In the genomic region with DNA sequence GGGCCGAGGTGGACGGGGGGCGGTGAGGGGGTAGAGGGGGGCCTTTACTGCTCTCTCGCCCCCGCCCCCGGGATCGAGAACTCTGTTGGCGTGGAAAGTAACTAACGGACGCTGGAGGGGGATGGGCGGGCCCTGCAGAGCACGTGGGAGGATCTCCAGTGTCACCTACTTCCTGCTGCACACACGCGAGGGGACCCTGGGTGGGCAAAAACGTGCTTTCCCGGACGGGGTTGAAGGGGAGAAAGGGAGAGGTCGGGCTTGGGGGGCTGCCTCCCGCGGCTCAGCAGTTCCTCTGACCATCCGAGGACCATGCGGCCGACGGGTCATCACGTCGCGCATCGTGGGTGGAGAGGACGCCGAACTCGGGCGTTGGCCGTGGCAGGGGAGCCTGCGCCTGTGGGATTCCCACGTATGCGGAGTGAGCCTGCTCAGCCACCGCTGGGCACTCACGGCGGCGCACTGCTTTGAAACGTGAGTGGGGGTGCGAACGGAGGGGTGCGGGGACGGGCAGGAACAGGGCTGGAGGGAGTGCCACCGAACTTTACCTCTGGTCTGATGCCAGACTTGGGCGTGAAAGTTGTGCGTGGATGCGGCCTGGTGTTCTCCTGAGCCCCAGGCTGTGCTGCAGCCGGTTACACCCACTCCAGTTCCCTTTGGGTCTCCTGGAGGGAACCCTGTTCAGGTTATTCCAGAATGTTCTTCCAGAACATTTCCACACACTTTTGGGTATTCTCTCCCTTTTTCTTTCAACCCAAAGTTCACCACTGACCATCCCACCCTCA, we compare ENCODE assay signal across 12 cellular contexts. TPM values are rescaled to one million over a fixed set of nuclear protein-coding genes. Genes with fewer than 3 reads are reported as not detected.
DNase-seq lines count a peak whose midpoint lies in the region; ATAC-seq and TF ChIP-seq lines count a peak whose summit lies in the region.
"Had no signal": no experiment of that assay in that cellular context is flagged by ENCODE, and none has a peak within 500 bp of the region (broad histone marks: within the 10 kb centered on the region; RNA-seq: fewer than 3 reads in every experiment).

No MANE protein-coding gene starts in this region.

- H3K36me3 ChIP-seq in GM23338 (ENCODE audit: insufficient read depth), result no peaks in the 10 kb centered on the region

- TF ChIP-seq CTCF in 22Rv1 (IDR thresholded peaks at IDR 0.05) (no peak), GM23338 (conservative IDR thresholded peaks at IDR 0.05; ENCODE audit: low read depth in 2 of 2) (no peak), glutamatergic neuron (IDR thresholded peaks at IDR 0.05; ENCODE audit: partially characterized antibody, unreplicated experiment) (no peak)

- H3K4me2 ChIP-seq in GM23338, result no peak overlapping the region

- no peaks in the 10 kb centered on the region for H3K9me3 Mint-ChIP-seq in GM23338
- no peaks in the 10 kb centered on the region for H3K9me3 Mint-ChIP-seq in dendritic cell treated with granulocyte-macrophage colony-stimulating factor and Interleukin-4, amounts not matched to agents 40 ng/mL and 50 ng/mL, for 4 days
- peaks cover 4% of the 10 kb centered on the region for H3K9me3 Mint-ChIP-seq in glutamatergic neuron (ENCODE audit: unreplicated experiment)
- H3K9me3 Mint-ChIP-seq: CD4-positive, alpha-beta memory T cell had no signal

- H3K4me1 Mint-ChIP-seq in GM23338 (no peaks in the 10 kb centered on the region), glutamatergic neuron (ENCODE audit: low read depth, unreplicated experiment) (peaks cover 7% of the 10 kb centered on the region)
- peaks cover 38% of the 10 kb centered on the region for H3K4me1 Mint-ChIP-seq in dendritic cell treated with granulocyte-macrophage colony-stimulating factor and Interleukin-4, amounts not matched to agents 40 ng/mL and 50 ng/mL, for 4 days (ENCODE audit: low read depth)
- H3K4me1 Mint-ChIP-seq: CD4-positive, alpha-beta memory T cell had no signal

- no peaks in the 10 kb centered on the region for H3K79me2 ChIP-seq in GM23338 (replicated peaks; ENCODE audit: insufficient read depth)

- no peak overlapping the region for H3K4me3 Mint-ChIP-seq in GM23338
- peak overlapping the region; percentile 63 for H3K4me3 Mint-ChIP-seq in dendritic cell treated with granulocyte-macrophage colony-stimulating factor and Interleukin-4, amounts not matched to agents 40 ng/mL and 50 ng/mL, for 4 days
- no peak overlapping the region for H3K4me3 Mint-ChIP-seq in glutamatergic neuron (ENCODE audit: unreplicated experiment)

- H3K9me2 ChIP-seq in GM23338 (ENCODE audit: insufficient read depth), result no peaks in the 10 kb centered on the region

- H2AFZ ChIP-seq in GM23338, result peak overlapping the region; percentile 56; the same call in 1 of the 2 replicates
- H2AFZ ChIP-seq: GM23248 had no signal

- no peaks in the 10 kb centered on the region for H3K4me1 ChIP-seq in GM23338 (ENCODE audit: insufficient read depth)

- no peak overlapping the region for H3K4me3 ChIP-seq in GM23338
- H3K4me3 ChIP-seq: GM23248 had no signal

- H3F3A ChIP-seq in GM23338 (replicated peaks; ENCODE audit: low read depth), result no peaks in the 10 kb centered on the region

- intact Hi-C loops in dendritic cell treated with granulocyte-macrophage colony-stimulating factor and Interleukin-4, amounts not matched to agents 40 ng/mL and 50 ng/mL, for 4 days (cut with micrococcal nuclease), result loop anchor here (5.0 kb wide), 1 partner anchor 40 kb away; the partner anchor contains the start of gene ELOB

- H3K36me3 Mint-ChIP-seq in GM23338 (ENCODE audit: low read depth), result no peaks in the 10 kb centered on the region
- H3K36me3 Mint-ChIP-seq in dendritic cell treated with granulocyte-macrophage colony-stimulating factor and Interleukin-4, amounts not matched to agents 40 ng/mL and 50 ng/mL, for 4 days (ENCODE audit: low read depth), result no peaks in the 10 kb centered on the region
- H3K36me3 Mint-ChIP-seq in glutamatergic neuron (ENCODE audit: unreplicated experiment), result no peaks in the 10 kb centered on the region
- H3K36me3 Mint-ChIP-seq: CD4-positive, alpha-beta memory T cell had no signal

- peaks cover 4% of the 10 kb centered on the region for H3K27me3 Mint-ChIP-seq in GM23338 (ENCODE audit: insufficient read depth, low read depth, poor library complexity)
- peaks cover 9% of the 10 kb centered on the region for H3K27me3 Mint-ChIP-seq in dendritic cell treated with granulocyte-macrophage colony-stimulating factor and Interleukin-4, amounts not matched to agents 40 ng/mL and 50 ng/mL, for 4 days
- H3K27me3 Mint-ChIP-seq in glutamatergic neuron (ENCODE audit: unreplicated experiment), result peaks cover 5% of the 10 kb centered on the region

- H3K27ac ChIP-seq in 22Rv1 (peak overlapping the region; percentile 22), GM23338 (ENCODE audit: low read depth) (no peak overlapping the region)
- H3K27ac ChIP-seq: GM23248 had no signal

- ATAC-seq in GM23338, result no peak

- no peaks in the 10 kb centered on the region for H3K27me3 ChIP-seq in GM23338 (ENCODE audit: insufficient read depth)

- DNase-seq in GM23338 (ENCODE audit: low spot score) (no peak), NCI-H748 treated with DMSO at 0.1 percent for 48 hours (lab: John Stamatoyannopoulos, UW) (no peak), glutamatergic neuron (no peak), SHP77 (lab: John Stamatoyannopoulos, UW) (no peak)
- DNase-seq: caudate nucleus, GM23248, NCI-H2081 treated with DMSO at 0.1 percent for 48 hours, T1000 had no signal

- H3K27ac Mint-ChIP-seq in GM23338, result no peak overlapping the region
- H3K27ac Mint-ChIP-seq in dendritic cell treated with granulocyte-macrophage colony-stimulating factor and Interleukin-4, amounts not matched to agents 40 ng/mL and 50 ng/mL, for 4 days, result peak overlapping the region; percentile 76
- no peak overlapping the region for H3K27ac Mint-ChIP-seq in glutamatergic neuron (ENCODE audit: unreplicated experiment)

- H4K20me1 ChIP-seq in GM23338 (replicated peaks; ENCODE audit: insufficient read depth), result no peaks in the 10 kb centered on the region

TF ChIP-seq in GM23338, 12 proteins besides CTCF, POLR2A, EP300 and RAD21 (continues in another document):
- TF ChIP-seq STAT1 (IDR thresholded peaks at IDR 0.05; ENCODE audit: unreplicated experiment) (no peak), ZNF331 (CRISPR knock-in tag; IDR thresholded peaks at IDR 0.05; ENCODE audit: low read depth) (no peak)

RNA-seq across cellular contexts. Expression of gene PRSS21, which starts 0.7 kb away (rescaled TPM):
- 1.1 and 2.4 TPM in 2 replicates for total RNA-seq in GM23338 (2014; rRNA removed; shearing (Covaris generic))
- 3.1 and 4.0 TPM in 2 replicates for polyA plus RNA-seq in GM23338 (2016; fragmentation: Nextera tagmentation; extraction: Ambion mirVana)
- not detected for total RNA-seq in glutamatergic neuron (ENCODE audit: unreplicated experiment)
- total RNA-seq: GM23248 had no signal
- polyA plus RNA-seq: GM23248 had no signal

RNA-seq across cellular contexts. Expression of gene ZG16B, which starts 12.4 kb away (rescaled TPM):
- total RNA-seq in GM23338 (2014; rRNA removed; shearing (Covaris generic)), result not detected in 2 replicates
- polyA plus RNA-seq in GM23338 (2016; fragmentation: Nextera tagmentation; extraction: Ambion mirVana), result not detected in 2 replicates
- total RNA-seq in glutamatergic neuron (ENCODE audit: unreplicated experiment), result not detected
- total RNA-seq: CD4-positive, alpha-beta memory T cell; GM23248 had no signal
- polyA plus RNA-seq: GM23248 had no signal

RNA-seq across cellular contexts. Expression of gene PRSS41, which starts 19.4 kb away (rescaled TPM):
- total RNA-seq in GM23338 (2014; rRNA removed; shearing (Covaris generic)), result not detected in 2 replicates
- polyA plus RNA-seq in GM23338 (2016; fragmentation: Nextera tagmentation; extraction: Ambion mirVana), result not detected in 2 replicates
- total RNA-seq in glutamatergic neuron (ENCODE audit: unreplicated experiment), result not detected
- total RNA-seq: CD4-positive, alpha-beta memory T cell; GM23248 had no signal
- polyA plus RNA-seq: CD4-positive, alpha-beta memory T cell; GM23248; keratinocyte had no signal

RNA-seq across cellular contexts. Expression of gene PRSS33, which starts 30.3 kb away (rescaled TPM):
- total RNA-seq in GM23338 (2014; rRNA removed; shearing (Covaris generic)), result 0.47 and 1.4 TPM in 2 replicates
- polyA plus RNA-seq in GM23338 (2016; fragmentation: Nextera tagmentation; extraction: Ambion mirVana), result 0.24 TPM in 2 replicates
- total RNA-seq in glutamatergic neuron (ENCODE audit: unreplicated experiment), result 0.39 TPM
- total RNA-seq: CD4-positive, alpha-beta memory T cell; GM23248 had no signal
- polyA plus RNA-seq: CD4-positive, alpha-beta memory T cell; GM23248; keratinocyte had no signal

RNA-seq across cellular contexts. Expression of gene PRSS22, which starts 40.3 kb away (rescaled TPM):
- 2.0 and 4.6 TPM in 2 replicates for total RNA-seq in GM23338 (2014; rRNA removed; shearing (Covaris generic))
- polyA plus RNA-seq in GM23338 (2016; fragmentation: Nextera tagmentation; extraction: Ambion mirVana), result 1.3 and 2.1 TPM in 2 replicates
- not detected for total RNA-seq in glutamatergic neuron (ENCODE audit: unreplicated experiment)
- total RNA-seq: GM23248 had no signal
- polyA plus RNA-seq: GM23248 had no signal
